Comparison of ENCODE assay signal across 13 cellular contexts in genomic region chr15:92930061-92930460, GRCh38. TPM values are rescaled to one million over a fixed set of nuclear protein-coding genes. Genes with fewer than 3 reads are reported as not detected.
DNase-seq lines count a peak whose midpoint lies in the region; ATAC-seq and TF ChIP-seq lines count a peak whose summit lies in the region.
"Had no signal": no experiment of that assay in that cellular context is flagged by ENCODE, and none has a peak within 500 bp of the region (broad histone marks: within the 10 kb centered on the region; RNA-seq: fewer than 3 reads in every experiment).

No MANE protein-coding gene starts in this region.

- no peak for TF ChIP-seq POLR2A in lower leg skin (IDR thresholded peaks at IDR 0.05)
- TF ChIP-seq POLR2A in suprapubic skin (IDR thresholded peaks at IDR 0.05): no peak

- H3K27ac Mint-ChIP-seq in endodermal cell: peak overlapping the region; percentile 85

- TF ChIP-seq EP300 in suprapubic skin (IDR thresholded peaks at IDR 0.05): no peak

- no peak overlapping the region for H3K4me3 Mint-ChIP-seq in endodermal cell
- H3K4me3 Mint-ChIP-seq: activated naive CD8-positive, alpha-beta T cell treated with anti-CD3 and anti-CD28 coated beads for 36 hours had no signal

- H3K27ac ChIP-seq in endodermal cell (ENCODE audit: low read depth, low read length): no peak overlapping the region
- peak overlapping the region; percentile 47 for H3K27ac ChIP-seq in osteoblast (ENCODE audit: low read depth, low read length)
- no peak overlapping the region for H3K27ac ChIP-seq in suprapubic skin
- H3K27ac ChIP-seq: ovary, testis had no signal

- ATAC-seq in GM19467 (IDR thresholded peaks at IDR 0.05; ENCODE audit: unreplicated experiment): no peak

- H3K27me3 ChIP-seq in endodermal cell (ENCODE audit: control insufficient read depth, insufficient read depth, low read length, poor library complexity, severe bottlenecking) (no peaks in the 10 kb centered on the region), osteoblast (ENCODE audit: insufficient read depth, low read length) (no peaks in the 10 kb centered on the region), suprapubic skin (no peaks in the 10 kb centered on the region)
- H3K27me3 ChIP-seq: ovary, testis had no signal

- peak overlapping the region; percentile 41 for H3K4me2 ChIP-seq in osteoblast (ENCODE audit: insufficient read depth, low read length)

- TF ChIP-seq CTCF in endodermal cell (conservative IDR thresholded peaks at IDR 0.05): no peak
- no peak for TF ChIP-seq CTCF in osteoblast (IDR thresholded peaks at IDR 0.05; ENCODE audit: extremely low read depth, low read depth, low read length)
- TF ChIP-seq CTCF in lower leg skin (IDR thresholded peaks at IDR 0.05): no peak
- no peak for TF ChIP-seq CTCF in suprapubic skin (IDR thresholded peaks at IDR 0.05)

- intact Hi-C loops in lower leg skin (cut with DNase I; ENCODE audit: low total_unique reads): no loop called here

- H3K9me3 ChIP-seq in endodermal cell (ENCODE audit: control insufficient read depth, low read length): no peaks in the 10 kb centered on the region
- H3K9me3 ChIP-seq in osteoblast (ENCODE audit: low read depth, low read length): no peaks in the 10 kb centered on the region
- H3K9me3 ChIP-seq in suprapubic skin: no peaks in the 10 kb centered on the region
- H3K9me3 ChIP-seq: ovary, testis had no signal

- H3K79me2 ChIP-seq in osteoblast (ENCODE audit: insufficient read depth, low read length): peaks cover 79% of the 10 kb centered on the region

- H4K20me1 ChIP-seq in osteoblast (ENCODE audit: insufficient read depth, low read length): peaks cover 18% of the 10 kb centered on the region

- H3K36me3 ChIP-seq in endodermal cell (ENCODE audit: control insufficient read depth, insufficient read depth, low read length): peaks cover 96% of the 10 kb centered on the region
- H3K36me3 ChIP-seq in osteoblast (ENCODE audit: insufficient read depth, low read length): peaks cover 92% of the 10 kb centered on the region
- peaks cover 96% of the 10 kb centered on the region for H3K36me3 ChIP-seq in suprapubic skin
- H3K36me3 ChIP-seq: ovary had no signal

- H3K36me3 Mint-ChIP-seq in endodermal cell (ENCODE audit: low read depth): peaks cover 89% of the 10 kb centered on the region

- no peak overlapping the region for H2AFZ ChIP-seq in osteoblast (ENCODE audit: low read length)

- H3K27me3 Mint-ChIP-seq in endodermal cell (ENCODE audit: insufficient read depth): no peaks in the 10 kb centered on the region
- H3K27me3 Mint-ChIP-seq: activated naive CD8-positive, alpha-beta T cell treated with anti-CD3 and anti-CD28 coated beads for 36 hours had no signal

- H3K4me3 ChIP-seq in endodermal cell (ENCODE audit: low read length) (no peak overlapping the region), osteoblast (ENCODE audit: insufficient read depth, low read length) (no peak overlapping the region), lower leg skin (ENCODE audit: low read depth, poor library complexity, severe bottlenecking) (no peak overlapping the region), suprapubic skin (no peak overlapping the region)
- H3K4me3 ChIP-seq: ovary, testis had no signal

- H3K9ac ChIP-seq in endodermal cell (ENCODE audit: extremely low read depth, low read length, poor library complexity, severe bottlenecking): no peak overlapping the region

- H3K4me1 ChIP-seq in endodermal cell (ENCODE audit: control insufficient read depth, insufficient read depth, low read length) (peaks cover 18% of the 10 kb centered on the region), osteoblast (ENCODE audit: insufficient read depth, low read length) (peaks cover 41% of the 10 kb centered on the region), suprapubic skin (peaks cover 11% of the 10 kb centered on the region)

- DNase-seq in EH (ENCODE audit: low read depth): peak; percentile 77
- DNase-seq in NCI-H524 (lab: John Stamatoyannopoulos, UW): peak; percentile 29 to 66
- DNase-seq in endodermal cell: no peak
- peak; percentile 4 for DNase-seq in osteoblast (ENCODE audit: insufficient read length, low spot score, missing footprints)
- no peak for DNase-seq in lower leg skin (ENCODE audit: low spot score in 2 of 2)
- DNase-seq in NCI-H2081 treated with DMSO at 0.1 percent for 48 hours (lab: John Stamatoyannopoulos, UW): no peak
- no peak for DNase-seq in suprapubic skin (ENCODE audit: low spot score in 2 of 2)
- DNase-seq: activated naive CD8-positive, alpha-beta T cell treated with anti-CD3 and anti-CD28 coated beads for 36 hours; DMS153; NCI-H1436; ovary; testis had no signal

- H3K4me1 Mint-ChIP-seq in endodermal cell: peaks cover 43% of the 10 kb centered on the region

- no peaks in the 10 kb centered on the region for H3K9me3 Mint-ChIP-seq in endodermal cell
- H3K9me3 Mint-ChIP-seq: activated naive CD8-positive, alpha-beta T cell treated with anti-CD3 and anti-CD28 coated beads for 36 hours had no signal

- 44 to 46% methylated on average over 2 of the region's 2 CpGs for WGBS in endodermal cell (ENCODE audit: insufficient coverage in 1 of 2, insufficient read length in 1 of 2), 2 experiments
- WGBS in lower leg skin, 2 donors: 30 to 81% methylated on average over 2 of the region's 2 CpGs
- whole genome bisulfite sequencing in suprapubic skin: 26% methylated on average over 2 of the region's 2 CpGs

RNA-seq across cellular contexts. Expression of gene CHD2, which starts 29.9 kb away (rescaled TPM):
- total RNA-seq in endodermal cell: 100 to 1,000 TPM; 116 to 127 TPM
- 56.2 TPM for polyA plus RNA-seq in endodermal cell (2013, experiment 1 of 2)
- polyA plus RNA-seq in endodermal cell (2013, experiment 2 of 2): 46.7 TPM
- 94.0 and 98.8 TPM in 2 replicates for total RNA-seq in osteoblast
- 100 to 1,000 TPM in 1 of 4 donors, 10 to 100 TPM in 3; 75.8 to 175 (median 88.6) TPM for total RNA-seq in lower leg skin
- 100 to 1,000 TPM in 3 of 4 donors, 10 to 100 TPM in 1; 93.3 to 319 (median 127) TPM for total RNA-seq in suprapubic skin

Comparison
In these comparisons a context has a peak if more than half of its experiments do, and no peak if none do; other contexts are left out.
1. DNase-seq: peak in EH (single experiment), NCI-H524 (2 of 2) and osteoblast (single experiment); none in endodermal cell (single experiment), lower leg skin (0 of 2), NCI-H2081 treated with DMSO at 0.1 percent for 48 hours (single experiment) and suprapubic skin (0 of 2).